In the genomic region with DNA sequence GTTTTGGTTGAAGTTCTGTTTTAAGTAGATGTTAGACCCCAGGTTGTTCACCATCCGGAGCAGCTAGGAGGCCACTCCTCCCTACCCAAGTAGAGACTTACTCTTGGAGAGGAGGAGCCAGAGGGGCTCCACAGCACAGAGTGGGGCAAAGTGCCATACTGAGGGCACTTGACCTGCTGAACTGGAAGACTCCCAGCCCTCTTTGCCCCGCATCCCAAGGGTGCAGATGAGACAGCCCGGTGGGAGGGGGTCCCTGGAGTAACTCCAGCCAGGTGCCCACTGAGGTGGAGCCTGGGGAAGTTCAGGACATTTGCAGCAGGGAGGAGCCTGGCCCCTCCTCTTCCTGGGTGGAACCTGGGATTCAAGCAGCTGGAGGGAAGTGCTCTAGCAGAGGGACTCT, we compare ENCODE assay signal across 33 cellular contexts.
"Had no signal": no experiment of that assay in that cellular context is flagged by ENCODE, and none has a peak within 500 bp of the region (broad histone marks: within the 10 kb centered on the region; RNA-seq: fewer than 3 reads in every experiment).

No MANE protein-coding gene starts in this region.

- H3K4me1 Mint-ChIP-seq: activated CD8-positive, alpha-beta memory T cell treated with anti-CD3 and anti-CD28 coated beads, Interleukin-2, amount 10 ng/mL, durations not matched to agents 7 days and 5 days; activated naive CD8-positive, alpha-beta T cell treated with anti-CD3 and anti-CD28 coated beads for 36 hours had no signal

- H3K9me3 Mint-ChIP-seq: activated B cell treated with CpG ODN at 0.5 μM for 24 hours; activated CD4-positive, alpha-beta memory T cell treated with anti-CD3 and anti-CD28 coated beads, Interleukin-2, amount 10 ng/mL, durations not matched to agents 7 days and 5 days; activated naive CD8-positive, alpha-beta T cell treated with anti-CD3 and anti-CD28 coated beads for 36 hours had no signal

- H3K27ac Mint-ChIP-seq: activated B cell treated with CpG ODN at 0.5 μM for 24 hours; activated CD4-positive, alpha-beta memory T cell treated with anti-CD3 and anti-CD28 coated beads, Interleukin-2, amount 10 ng/mL, durations not matched to agents 7 days and 5 days; activated CD8-positive, alpha-beta memory T cell treated with anti-CD3 and anti-CD28 coated beads, Interleukin-2, amount 10 ng/mL, durations not matched to agents 7 days and 5 days; activated naive CD8-positive, alpha-beta T cell treated with anti-CD3 and anti-CD28 coated beads for 36 hours; IgD-negative memory B cell had no signal

- H3K36me3 Mint-ChIP-seq: activated CD8-positive, alpha-beta memory T cell treated with anti-CD3 and anti-CD28 coated beads, Interleukin-2, amount 10 ng/mL, durations not matched to agents 7 days and 5 days; activated naive CD8-positive, alpha-beta T cell treated with anti-CD3 and anti-CD28 coated beads for 36 hours; IgD-negative memory B cell had no signal

- ATAC-seq: activated CD8-positive, alpha-beta memory T cell treated with anti-CD3 and anti-CD28 coated beads, Interleukin-2, amount 10 ng/mL, durations not matched to agents 7 days and 5 days; Right ventricle myocardium inferior had no signal

- DNase-seq: activated B cell treated with CpG ODN at 0.5 μM for 24 hours; activated CD4-positive, alpha-beta memory T cell treated with anti-CD3 and anti-CD28 coated beads, Interleukin-2, amount 10 ng/mL, durations not matched to agents 7 days and 5 days; activated CD4-positive, alpha-beta T cell treated with anti-CD3 and anti-CD28 coated beads for 1 hour; activated CD4-positive, alpha-beta T cell treated with anti-CD3 and anti-CD28 coated beads for 48 hours; activated CD8-positive, alpha-beta memory T cell treated with anti-CD3 and anti-CD28 coated beads for 24 hours; activated CD8-positive, alpha-beta memory T cell treated with anti-CD3 and anti-CD28 coated beads, Interleukin-2, amount 10 ng/mL, durations not matched to agents 7 days and 5 days; activated CD8-positive, alpha-beta memory T cell treated with anti-CD3 and anti-CD28 coated beads, Interleukin-2, amount 50 U/mL, for 48 hours; activated effector memory CD4-positive, alpha-beta T cell treated with Interleukin-2 at 50 U/mL for 16 hours; activated naive CD4-positive, alpha-beta T cell; activated naive CD4-positive, alpha-beta T cell treated with anti-CD3 and anti-CD28 coated beads, Interleukin-2, amount 50 U/mL, for 16 hours; activated naive CD8-positive, alpha-beta T cell treated with anti-CD3 and anti-CD28 coated beads for 36 hours; activated T-cell treated with anti-CD3 and anti-CD28 coated beads, Interleukin-2, amount 50 U/mL, for 48 hours; amniotic stem cell; aorta; brain microvascular endothelial cell; central memory CD4-positive, alpha-beta T cell; KG1; NCI-H1092 treated with DMSO at 0.1 percent for 48 hours; NCI-H1417 treated with DMSO at 0.1 percent for 48 hours; NCI-H187 treated with DMSO at 0.1 percent for 48 hours; NCI-H2081; NCI-H2171 treated with DMSO at 0.1 percent for 48 hours; NCI-H226; NCI-H524 treated with DMSO at 0.1 percent for 48 hours; NK-92 treated with Interleukin-12 subunit alpha and Interleukin-12 subunit beta, amount 100 ng/mL, for 24 hours; PC-9; SIG-M5; SW 1271; T-helper 1 cell; T-helper 2 cell; T-helper 9 cell had no signal

- H3K4me3 Mint-ChIP-seq: activated B cell treated with CpG ODN at 0.5 μM for 24 hours; activated CD4-positive, alpha-beta memory T cell treated with anti-CD3 and anti-CD28 coated beads, Interleukin-2, amount 10 ng/mL, durations not matched to agents 7 days and 5 days; activated CD8-positive, alpha-beta memory T cell treated with anti-CD3 and anti-CD28 coated beads, Interleukin-2, amount 10 ng/mL, durations not matched to agents 7 days and 5 days; activated naive CD8-positive, alpha-beta T cell treated with anti-CD3 and anti-CD28 coated beads for 36 hours; IgD-negative memory B cell had no signal
